23 cellular contexts compared by ENCODE assay signal in genomic region chr10:77526861-77527617, GRCh38.
DNase-seq lines count a peak whose midpoint lies in the region; ATAC-seq, FAIRE-seq and TF ChIP-seq lines count a peak whose summit lies in the region.
"Had no signal": no experiment of that assay in that cellular context is flagged by ENCODE, and none has a peak within 500 bp of the region (broad histone marks: within the 10 kb centered on the region; RNA-seq: fewer than 3 reads in every experiment).

No MANE protein-coding gene starts in this region.

- no peak for TF ChIP-seq EP300 in gastroesophageal sphincter (IDR thresholded peaks at IDR 0.05)

- H3K4me1 ChIP-seq in gastroesophageal sphincter (peaks cover 5 to 85% (median 13%) of the 10 kb centered on the region in 3 donors), skeletal muscle tissue (ENCODE audit: control insufficient read depth in 3 of 3, insufficient read depth in 3 of 3, low read length in 3 of 3) (peaks cover 44 to 82% (median 52%) of the 10 kb centered on the region in 3 donors)

- no peak for TF ChIP-seq CTCF in gastroesophageal sphincter (IDR thresholded peaks at IDR 0.05)

- H3K9me3 ChIP-seq in gastroesophageal sphincter (no peaks in the 10 kb centered on the region), skeletal muscle tissue (ENCODE audit: control insufficient read depth in 3 of 3, low read length in 3 of 3) (no peaks in the 10 kb centered on the region)
- H3K9me3 ChIP-seq: tibial nerve had no signal

- no peak for TF ChIP-seq POLR2A in gastroesophageal sphincter (IDR thresholded peaks at IDR 0.05)

- H3K36me3 ChIP-seq in gastroesophageal sphincter (no peaks in the 10 kb centered on the region), skeletal muscle tissue (ENCODE audit: control insufficient read depth in 3 of 3, insufficient read depth in 3 of 3, low read length in 3 of 3) (no peaks in the 10 kb centered on the region)
- H3K36me3 ChIP-seq: tibial nerve, WERI-Rb-1 had no signal

- H3K27me3 ChIP-seq in gastroesophageal sphincter (no peaks in the 10 kb centered on the region), skeletal muscle tissue (ENCODE audit: control insufficient read depth in 3 of 3, insufficient read depth in 3 of 3, low read length in 3 of 3) (no peaks in the 10 kb centered on the region)
- H3K27me3 ChIP-seq: tibial nerve had no signal

- WGBS in gastroesophageal sphincter (ENCODE audit: low coverage in 1 of 2), 2 donors = 41 to 46% methylated on average over 5 of the region's 6 CpGs

- H3K27ac ChIP-seq in gastroesophageal sphincter = peak overlapping the region in 3 of 4 donors; percentile 79 to 83 (median 80)
- H3K27ac ChIP-seq in skeletal muscle tissue (ENCODE audit: low read depth, low read length) = peak overlapping the region; percentile 74
- H3K27ac ChIP-seq: 22Rv1, tibial nerve, WERI-Rb-1 had no signal

- DNase-seq in DMS 273 (lab: John Stamatoyannopoulos, UW; ENCODE audit: unreplicated experiment) (peak; percentile 27), DMS 273 treated with DMSO at 0.1 percent for 48 hours (lab: John Stamatoyannopoulos, UW) (no peak), NCI-H2107 treated with DMSO at 0.1 percent for 48 hours (lab: John Stamatoyannopoulos, UW; ENCODE audit: unreplicated experiment) (peak; percentile 55), LoVo (ENCODE audit: low spot score) (no peak), HTR-8/SVneo (ENCODE audit: insufficient read length, low spot score) (no peak)
- DNase-seq: activated CD8-positive, alpha-beta memory T cell treated with anti-CD3 and anti-CD28 coated beads for 24 hours; activated effector memory CD4-positive, alpha-beta T cell treated with anti-CD3 and anti-CD28 coated beads, Interleukin-2, amount 50 U/mL, for 16 hours; amygdala; mesendoderm; MV-4-11; NCI-H524 treated with DMSO at 0.1 percent for 48 hours; stimulated activated CD4-positive, alpha-beta T cell treated with anti-CD3 and anti-CD28 coated beads, Interleukin-4, amount 100 ng/mL, for 4 hours; T-helper 1 cell; WERI-Rb-1 had no signal

- H3K4me3 ChIP-seq in gastroesophageal sphincter = no peak overlapping the region
- peak overlapping the region in 1 of 3 donors; percentile 54 for H3K4me3 ChIP-seq in skeletal muscle tissue (ENCODE audit: low read length in 3 of 3)
- H3K4me3 ChIP-seq: tibial nerve had no signal

- H3K9ac ChIP-seq in skeletal muscle tissue (ENCODE audit: low read depth in 1 of 3, low read length in 3 of 3) = peak overlapping the region in 2 of 3 donors; percentile 46 to 75

- ATAC-seq in gastroesophageal sphincter (no peak), GM21576 (IDR thresholded peaks at IDR 0.05; ENCODE audit: unreplicated experiment) (no peak)
- ATAC-seq: HepG2 had no signal

- FAIRE-seq in HTR-8/SVneo (lab: Jason Lieb, UNC) = no peak
- FAIRE-seq: colon, H54, HepG2, RCC 7860 had no signal

Comparison
In these comparisons a context has a peak if more than half of its experiments do, and no peak if none do; other contexts are left out.
1. DNase-seq: peak in DMS 273 (single experiment) and NCI-H2107 treated with DMSO at 0.1 percent for 48 hours (single experiment); none in DMS 273 treated with DMSO at 0.1 percent for 48 hours (single experiment), LoVo (single experiment) and HTR-8/SVneo (single experiment).